ENCODE assay signal across 21 cellular contexts in the genomic region with DNA sequence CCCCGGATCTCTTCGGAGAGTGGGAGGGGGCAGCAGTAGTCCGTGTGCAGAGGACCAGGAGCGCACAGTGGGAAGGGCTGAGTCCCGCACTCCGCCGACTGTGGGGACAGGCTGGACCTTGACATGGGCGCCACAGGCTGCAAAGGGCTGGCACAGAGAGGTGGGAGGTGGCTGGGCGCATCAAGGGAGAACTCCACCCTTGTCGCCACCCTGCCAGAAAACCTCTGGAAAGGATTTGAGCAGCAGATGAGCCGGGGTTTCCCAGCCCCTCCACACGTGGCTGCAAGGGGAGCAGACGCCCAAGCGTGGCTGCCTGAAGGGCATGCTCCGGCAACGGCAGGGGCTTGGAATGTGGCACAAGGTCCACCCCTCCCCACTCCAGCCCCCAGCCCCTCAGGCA. TPM values are rescaled to one million over a fixed set of nuclear protein-coding genes. Genes with fewer than 3 reads are reported as not detected.
"Had no signal": no experiment of that assay in that cellular context is flagged by ENCODE, and none has a peak within 500 bp of the region (broad histone marks: within the 10 kb centered on the region; RNA-seq: fewer than 3 reads in every experiment).

No MANE protein-coding gene starts in this region.

- H3K27ac ChIP-seq: epithelial cell of prostate, left lung, sigmoid colon, testis, WERI-Rb-1 had no signal

- ATAC-seq: activated T-cell treated with anti-CD3 and anti-CD28 coated beads, Interleukin-2, amount 50 U/mL, for 72 hours; left lung; stimulated activated memory B cell treated with anti-CD40 and anti-IgM and Interleukin-4, amounts not matched to agents 10 μg/mL and 1 μg/mL and 100 μg/mL, for 72 hours had no signal

- H3K9me3 ChIP-seq: left lung, sigmoid colon, spleen, testis had no signal

- H3K4me1 ChIP-seq: left lung, sigmoid colon, spleen had no signal

- H3K36me3 ChIP-seq: left lung, sigmoid colon, spleen, WERI-Rb-1 had no signal

- DNase-seq: activated CD4-positive, alpha-beta T cell treated with anti-CD3 and anti-CD28 coated beads for 1 hour; activated CD4-positive, alpha-beta T cell treated with anti-CD3 and anti-CD28 coated beads, Interleukin-2, amount 50 U/mL, for 4 hours; activated effector memory CD4-positive, alpha-beta T cell treated with anti-CD3 and anti-CD28 coated beads, Interleukin-2, amount 50 U/mL, for 16 hours; activated naive CD4-positive, alpha-beta T cell treated with anti-CD3 and anti-CD28 coated beads, Interleukin-2, amount 50 U/mL, for 16 hours; activated T-cell treated with anti-CD3 and anti-CD28 coated beads, Interleukin-2, amount 50 U/mL, for 72 hours; endodermal cell; foreskin melanocyte; kidney; left lung; mammary epithelial cell; sigmoid colon; spleen; stimulated activated CD4-positive, alpha-beta T cell treated with anti-CD3 and anti-CD28 coated beads, Interleukin-4, amount 100 ng/mL, for 4 hours; T-helper 2 cell; WERI-Rb-1 had no signal

- H3K4me3 ChIP-seq: left lung, sigmoid colon, testis had no signal

- H3K27me3 ChIP-seq: testis had no signal

RNA-seq across cellular contexts. Expression of a gene that starts 4.5 kb away (rescaled TPM):
- total RNA-seq: activated CD8-positive, alpha-beta memory T cell treated with anti-CD3 and anti-CD28 coated beads for 36 hours; activated T-cell treated with anti-CD3 and anti-CD28 coated beads, Interleukin-2, amount 50 U/mL, for 72 hours had no signal

RNA-seq across cellular contexts. Expression of a gene that starts 18.2 kb away (rescaled TPM):
- total RNA-seq: activated CD8-positive, alpha-beta memory T cell treated with anti-CD3 and anti-CD28 coated beads for 36 hours; activated T-cell treated with anti-CD3 and anti-CD28 coated beads, Interleukin-2, amount 50 U/mL, for 72 hours; endodermal cell; fibroblast of lung; kidney; left lung; mammary epithelial cell; ureter had no signal
